ENCODE assay signal across 1 cellular context in genomic region chr3:64748244-64748894, GRCh38.
TF ChIP-seq lines count a peak whose summit lies in the region.

No MANE protein-coding gene starts in this region.

TF ChIP-seq in GM12891, 5 proteins besides CTCF, POLR2A, EP300 and RAD21:
- no peak for TF ChIP-seq PAX5 (IDR thresholded peaks at IDR 0.05; ENCODE audit: insufficient read depth, low read length, severe bottlenecking)
- no peak for TF ChIP-seq TAF1 (IDR thresholded peaks at IDR 0.05; ENCODE audit: low read depth, low read length)
- no peak for TF ChIP-seq SPI1 (IDR thresholded peaks at IDR 0.05; ENCODE audit: low read depth, low read length)
- no peak for TF ChIP-seq POU2F2 (IDR thresholded peaks at IDR 0.05; ENCODE audit: low read depth, low read length)
- no peak for TF ChIP-seq POLR2AphosphoS5 (IDR thresholded peaks at IDR 0.05; ENCODE audit: low read depth, low read length)
